Comparison of ENCODE assay signal across 8 cellular contexts in the genomic region with DNA sequence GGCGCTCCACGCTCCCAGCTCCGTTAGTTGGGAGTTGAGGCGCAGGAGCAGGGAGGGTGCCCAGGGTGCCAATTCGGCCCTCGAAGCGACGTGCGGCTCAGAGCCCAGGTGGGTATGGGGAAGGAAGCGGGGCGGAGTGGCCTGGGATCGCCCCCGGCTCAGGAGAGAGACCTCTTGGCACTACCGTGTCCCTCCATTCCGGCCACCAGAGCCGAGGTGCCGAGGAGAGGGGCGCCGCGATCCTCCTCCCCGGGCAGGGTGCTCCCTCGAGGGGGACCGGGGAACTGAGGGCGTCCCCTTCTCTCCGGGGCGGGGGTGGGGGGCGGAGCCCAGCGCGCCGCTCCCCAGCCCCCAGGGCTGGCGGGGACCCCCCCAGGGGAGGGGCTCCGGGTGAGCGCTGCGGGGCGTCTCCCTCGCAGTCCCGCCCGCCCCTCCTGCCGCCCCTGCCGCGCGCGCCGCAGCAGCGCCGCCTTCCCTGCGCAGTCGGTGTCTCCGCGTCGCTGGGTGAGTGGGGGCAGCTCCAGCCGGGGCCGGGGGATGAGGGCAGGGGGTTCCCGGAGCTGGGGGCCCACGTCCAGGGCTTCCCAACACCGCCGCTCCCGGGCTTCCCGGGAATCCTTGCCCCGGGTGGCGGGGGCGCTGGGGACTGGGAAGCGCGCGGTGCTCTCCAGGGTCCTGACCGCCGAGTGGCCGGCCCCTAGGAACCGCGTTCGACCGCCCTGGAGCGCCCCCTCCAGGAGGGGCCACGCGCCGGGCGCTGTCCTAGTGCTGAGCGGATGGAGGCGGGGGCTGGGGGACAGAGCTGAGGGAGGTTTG. TPM values are rescaled to one million over a fixed set of nuclear protein-coding genes. Genes with fewer than 3 reads are reported as not detected.
DNase-seq lines count a peak whose midpoint lies in the region; ATAC-seq and TF ChIP-seq lines count a peak whose summit lies in the region.

A gene (plus strand): TSS at position 480 of the 816 bp plus-strand sequence. CDS start 2,408 bp downstream, outside the sequence.

- no peak within 1 kb of the TSS for H3K4me3 ChIP-seq in DND-41 (ENCODE audit: low read depth in 1 of 2, low read length in 2 of 2)
- no peak within 1 kb of the TSS for H3K4me3 ChIP-seq in Karpas-422 (ENCODE audit: low read length)
- no peak within 1 kb of the TSS for H3K4me3 ChIP-seq in fibroblast of villous mesenchyme (ENCODE audit: low read depth, low read length)
- H3K4me3 ChIP-seq in osteoblast (ENCODE audit: insufficient read depth, low read length), result no peak within 1 kb of the TSS

- H3K27me3 ChIP-seq in DND-41 (ENCODE audit: insufficient read depth, low read length, poor library complexity), result no peaks in the 10 kb centered on the region
- no peaks in the 10 kb centered on the region for H3K27me3 ChIP-seq in Karpas-422 (ENCODE audit: low read length)
- H3K27me3 ChIP-seq in osteoblast (ENCODE audit: insufficient read depth, low read length), result peaks cover 36% of the 10 kb centered on the region

- peaks cover 4% of the 10 kb centered on the region for H3K4me1 Mint-ChIP-seq in activated CD4-positive, alpha-beta memory T cell treated with anti-CD3 and anti-CD28 coated beads for 36 hours (ENCODE audit: low read depth)

- no peaks in the 10 kb centered on the region for H3K36me3 Mint-ChIP-seq in activated CD4-positive, alpha-beta memory T cell treated with anti-CD3 and anti-CD28 coated beads for 36 hours

- H3K4me2 ChIP-seq in DND-41 (ENCODE audit: insufficient read depth, low read length), result no peak within 1 kb of the TSS
- H3K4me2 ChIP-seq in Karpas-422 (ENCODE audit: low read depth, low read length, poor library complexity, severe bottlenecking), result peak within 1 kb of the TSS; percentile 32
- H3K4me2 ChIP-seq in osteoblast (ENCODE audit: insufficient read depth, low read length), result no peak within 1 kb of the TSS

- H3K36me3 ChIP-seq in DND-41 (ENCODE audit: insufficient read depth, low read length) (no peaks in the 10 kb centered on the region), Karpas-422 (ENCODE audit: insufficient read depth, low read length) (no peaks in the 10 kb centered on the region), osteoblast (ENCODE audit: insufficient read depth, low read length) (no peaks in the 10 kb centered on the region)

- POLR2A ChIA-PET in activated CD4-positive, alpha-beta memory T cell treated with anti-CD3 and anti-CD28 coated beads for 36 hours (lab: Charles Lee), result interaction anchor here (0.6 kb wide), 1 partner anchor 66 kb away, joined by 3 read pairs; no protein-coding TSS in a partner anchor

- no peaks in the 10 kb centered on the region for H3K9me3 Mint-ChIP-seq in activated CD4-positive, alpha-beta memory T cell treated with anti-CD3 and anti-CD28 coated beads for 36 hours

- H3K27ac ChIP-seq in DND-41 (ENCODE audit: low read length) (no peak within 1 kb of the TSS), Karpas-422 (ENCODE audit: low read length) (no peak within 1 kb of the TSS), osteoblast (ENCODE audit: low read depth, low read length) (no peak within 1 kb of the TSS)

- H3K79me2 ChIP-seq in DND-41 (ENCODE audit: insufficient read depth, low read length) (no peaks in the 10 kb centered on the region), Karpas-422 (ENCODE audit: low read length) (no peaks in the 10 kb centered on the region), osteoblast (ENCODE audit: insufficient read depth, low read length) (no peaks in the 10 kb centered on the region)

- no peak for ATAC-seq in DND-41 (ENCODE audit: insufficient read depth, low read depth)
- no peak for ATAC-seq in HG03045 (IDR thresholded peaks at IDR 0.05; ENCODE audit: unreplicated experiment)

- H2AFZ ChIP-seq in DND-41 (ENCODE audit: low read depth, low read length) (no peak within 1 kb of the TSS), Karpas-422 (ENCODE audit: low read length) (no peak within 1 kb of the TSS), osteoblast (ENCODE audit: low read length) (no peak within 1 kb of the TSS)

- DNase-seq in DND-41, result no peak
- DNase-seq in Karpas-422, result peak; percentile 83
- peak; percentile 66 for DNase-seq in activated CD4-positive, alpha-beta memory T cell treated with anti-CD3 and anti-CD28 coated beads for 36 hours
- DNase-seq in fibroblast of villous mesenchyme (ENCODE audit: low read depth), result peak; percentile 67
- peak; percentile 99 for DNase-seq in osteoblast (ENCODE audit: insufficient read length, low spot score, missing footprints)
- DNase-seq in dedifferentiated amniotic fluid mesenchymal stem cell (ENCODE audit: extremely low spot score), result no peak
- no peak for DNase-seq in mucosa of gallbladder (ENCODE audit: low spot score)

- H3K4me3 Mint-ChIP-seq in activated CD4-positive, alpha-beta memory T cell treated with anti-CD3 and anti-CD28 coated beads for 36 hours, result no peak within 1 kb of the TSS

- no peak within 1 kb of the TSS for H3K27ac Mint-ChIP-seq in activated CD4-positive, alpha-beta memory T cell treated with anti-CD3 and anti-CD28 coated beads for 36 hours

- H4K20me1 ChIP-seq in DND-41 (ENCODE audit: insufficient read depth, low read length) (no peaks in the 10 kb centered on the region; the same call in 1 of the 2 replicates), Karpas-422 (ENCODE audit: insufficient read depth, low read depth, low read length) (0 out of 2 replicates have a peak, but pooled peaks cover 19% of the 10 kb centered on the region), osteoblast (ENCODE audit: insufficient read depth, low read length) (peaks cover 4% of the 10 kb centered on the region)

- intact Hi-C loops in activated CD4-positive, alpha-beta memory T cell treated with anti-CD3 and anti-CD28 coated beads for 36 hours (cut with micrococcal nuclease), result no loop called here

- H3K4me1 ChIP-seq in DND-41 (ENCODE audit: insufficient read depth, low read length), result no peaks in the 10 kb centered on the region
- peaks cover 10% of the 10 kb centered on the region for H3K4me1 ChIP-seq in Karpas-422 (ENCODE audit: low read length)
- H3K4me1 ChIP-seq in osteoblast (ENCODE audit: insufficient read depth, low read length), result no peaks in the 10 kb centered on the region

- H3K9me3 ChIP-seq in DND-41 (ENCODE audit: insufficient read depth, low read length, severe bottlenecking), result no peaks in the 10 kb centered on the region
- no peaks in the 10 kb centered on the region for H3K9me3 ChIP-seq in Karpas-422 (ENCODE audit: low read length)
- no peaks in the 10 kb centered on the region for H3K9me3 ChIP-seq in osteoblast (ENCODE audit: low read depth, low read length)

- H3K9ac ChIP-seq in DND-41 (ENCODE audit: low read depth, low read length) (no peak within 1 kb of the TSS), Karpas-422 (ENCODE audit: low read length) (no peak within 1 kb of the TSS)

- CTCF ChIA-PET in activated CD4-positive, alpha-beta memory T cell treated with anti-CD3 and anti-CD28 coated beads for 36 hours (lab: Charles Lee), result interaction anchor here (0.6 to 1.8 kb wide), 10 partner anchors 8 to 201 kb away, joined by 3 to 7 read pairs (median 4); no protein-coding TSS in a partner anchor

- TF ChIP-seq CTCF in DND-41 (IDR thresholded peaks at IDR 0.05; ENCODE audit: borderline replicate concordance, extremely low read depth, low read length, poor library complexity, severe bottlenecking), result peak; percentile 30
- peak; percentile 71 for TF ChIP-seq CTCF in fibroblast of villous mesenchyme (IDR thresholded peaks at IDR 0.05; ENCODE audit: insufficient read depth, low read depth, low read length)
- TF ChIP-seq CTCF in osteoblast (IDR thresholded peaks at IDR 0.05; ENCODE audit: extremely low read depth, low read depth, low read length), result peak; percentile 66

- H3K9me2 ChIP-seq in Karpas-422 (replicated peaks; ENCODE audit: insufficient read depth, low read length), result no peaks in the 10 kb centered on the region

- H3K27me3 Mint-ChIP-seq in activated CD4-positive, alpha-beta memory T cell treated with anti-CD3 and anti-CD28 coated beads for 36 hours, result peaks cover 63% of the 10 kb centered on the region

RNA-seq across cellular contexts. Expression of the gene that starts here (rescaled TPM):
- not detected in 2 replicates for total RNA-seq in Karpas-422 (2014; rRNA removed; shearing (Covaris generic); ENCODE audit: low replicate concordance)
- under 1 TPM in 1 of 2 experiments, not detected in 1; 0.29 TPM for total RNA-seq in activated CD4-positive, alpha-beta memory T cell treated with anti-CD3 and anti-CD28 coated beads for 36 hours
- not detected in 2 replicates for total RNA-seq in fibroblast of villous mesenchyme
- total RNA-seq in osteoblast, result not detected in 2 replicates
- 1.8 TPM for total RNA-seq in mucosa of gallbladder

Comparison
In these comparisons a context has a peak if more than half of its experiments do, and no peak if none do; other contexts are left out.
1. Peak in DNase-seq and H3K4me2 ChIP-seq in Karpas-422; RNA of the gene not detected or under 1 TPM.
2. Peak in DNase-seq in activated CD4-positive, alpha-beta memory T cell treated with anti-CD3 and anti-CD28 coated beads for 36 hours; RNA of the gene not detected or under 1 TPM.
3. Peak in DNase-seq in fibroblast of villous mesenchyme; RNA of the gene not detected or under 1 TPM.
4. Peak in DNase-seq in osteoblast; RNA of the gene not detected or under 1 TPM.